13 cellular contexts compared by ENCODE assay signal in the genomic region with DNA sequence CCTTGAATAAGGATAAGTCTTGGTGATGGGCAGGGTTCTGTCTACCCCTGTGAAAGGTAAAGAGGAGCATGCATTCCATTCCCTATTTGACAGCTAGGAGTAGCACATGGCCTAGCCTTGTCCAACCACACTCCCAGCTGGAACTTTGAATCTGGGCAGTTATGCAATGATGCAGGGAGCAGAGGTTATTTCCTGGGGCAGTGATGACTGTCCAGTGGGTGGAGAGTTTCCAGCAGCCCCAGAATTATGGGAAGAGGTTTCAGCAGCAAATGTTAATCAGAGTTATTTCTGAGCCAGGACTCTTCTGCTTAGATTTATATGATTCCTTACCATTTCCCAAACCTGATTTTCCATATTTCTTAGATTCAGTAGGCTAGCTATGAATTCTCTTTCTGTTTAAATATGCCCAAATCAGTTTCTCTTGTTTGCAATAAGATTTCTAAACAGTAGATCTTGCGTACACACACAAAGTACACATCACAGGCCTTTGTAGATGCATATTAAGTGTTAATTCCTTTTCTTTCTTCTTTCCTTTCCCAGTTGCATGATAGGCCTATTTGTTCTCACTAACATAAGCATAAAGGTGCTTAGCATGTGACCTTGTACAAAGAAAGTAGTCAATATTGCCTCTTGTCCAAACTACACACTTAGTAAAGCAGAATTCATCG. TPM values are rescaled to one million over a fixed set of nuclear protein-coding genes. Genes with fewer than 3 reads are reported as not detected.
A peak's percentile ranks its signal among the peaks of the same experiment; 100 is the strongest.
DNase-seq lines count a peak whose midpoint lies in the region; ATAC-seq and TF ChIP-seq lines count a peak whose summit lies in the region.
"Had no signal": no experiment of that assay in that cellular context is flagged by ENCODE, and none has a peak within 500 bp of the region (broad histone marks: within the 10 kb centered on the region; RNA-seq: fewer than 3 reads in every experiment).

No MANE protein-coding gene starts in this region.

- 43% methylated on average over 2 of the region's 2 CpGs for WGBS in right lobe of liver (ENCODE audit: insufficient coverage, low coverage, low lambda C conversion rate, missing lambda C conversion rate)
- 96 to 97% methylated on average over 2 of the region's 2 CpGs for WGBS in testis, 2 donors
- 95 to 97% methylated on average over 2 of the region's 2 CpGs for WGBS in thyroid gland, 2 donors

- intact Hi-C loops in right lobe of liver (cut with DNase I), result no loop called here
- intact Hi-C loops in testis (cut with DNase I; ENCODE audit: low total_unique reads), result no loop called here
- intact Hi-C loops in thyroid gland (cut with DNase I), result no loop called here

- peak; percentile 57 for DNase-seq in AG08395 (ENCODE audit: low spot score)
- peak; percentile 67 for DNase-seq in HFFc6
- DNase-seq in astrocyte of the spinal cord (ENCODE audit: low read depth, low spot score), result peak; percentile 67
- DNase-seq in right lobe of liver, result peak in 2 of 3 donors; percentile 54 to 74
- DNase-seq in testis, result no peak
- no peak for DNase-seq in germinal center (ENCODE audit: low spot score)
- no peak for DNase-seq in thyroid gland
- no peak for DNase-seq in Kasumi-1 (lab: John Stamatoyannopoulos, UW)
- DNase-seq: CD4-positive, alpha-beta T cell; dorsolateral prefrontal cortex; stimulated activated naive CD4-positive, alpha-beta T cell treated with Interleukin-2 at 50 U/mL for 16 hours had no signal

- no peaks in the 10 kb centered on the region for H3K27me3 Mint-ChIP-seq in HFFc6 (ENCODE audit: insufficient read depth)
- H3K27me3 Mint-ChIP-seq: CD4-positive, alpha-beta T cell had no signal

- peaks cover 0 to 12% (median 0%) of the 10 kb centered on the region in 4 donors for H3K4me1 ChIP-seq in right lobe of liver
- no peaks in the 10 kb centered on the region for H3K4me1 ChIP-seq in testis
- H3K4me1 ChIP-seq in thyroid gland, result no peaks in the 10 kb centered on the region

- H3K27me3 ChIP-seq in right lobe of liver (no peaks in the 10 kb centered on the region), testis (no peaks in the 10 kb centered on the region), thyroid gland (no peaks in the 10 kb centered on the region)
- H3K27me3 ChIP-seq: dorsolateral prefrontal cortex had no signal

- H3K36me3 ChIP-seq in right lobe of liver, result no peaks in the 10 kb centered on the region
- H3K36me3 ChIP-seq in testis (ENCODE audit: low read depth, missing control alignments), result no peaks in the 10 kb centered on the region
- no peaks in the 10 kb centered on the region for H3K36me3 ChIP-seq in thyroid gland

- H3K27ac ChIP-seq in right lobe of liver (peak overlapping the region in 2 of 3 donors; percentile 24 to 61), testis (no peak overlapping the region), thyroid gland (no peak overlapping the region)
- H3K27ac ChIP-seq: dorsolateral prefrontal cortex had no signal

- ATAC-seq in right lobe of liver, result peak; percentile 97 to 99 (median 98)
- ATAC-seq: HCT116 had no signal

- TF ChIP-seq CTCF in HFFc6 (IDR thresholded peaks at IDR 0.05) (no peak), astrocyte of the spinal cord (IDR thresholded peaks at IDR 0.05; ENCODE audit: low read depth, low read length) (no peak), right lobe of liver (IDR thresholded peaks at IDR 0.05) (peak in 2 of 4 donors; percentile 14 to 34), testis (IDR thresholded peaks at IDR 0.05) (no peak), thyroid gland (IDR thresholded peaks at IDR 0.05) (no peak)

- H3K9me3 ChIP-seq in right lobe of liver, result no peaks in the 10 kb centered on the region
- no peaks in the 10 kb centered on the region for H3K9me3 ChIP-seq in testis
- no peaks in the 10 kb centered on the region for H3K9me3 ChIP-seq in thyroid gland

- in situ Hi-C loops in astrocyte of the spinal cord (cut with HindIII; ENCODE audit: low sequenced_read_pairs), result no loop called here

- no peaks in the 10 kb centered on the region for H3K9me3 Mint-ChIP-seq in HFFc6
- H3K9me3 Mint-ChIP-seq: CD4-positive, alpha-beta T cell had no signal

- TF ChIP-seq POLR2A in right lobe of liver (IDR thresholded peaks at IDR 0.05) (no peak), testis (IDR thresholded peaks at IDR 0.05) (no peak), thyroid gland (IDR thresholded peaks at IDR 0.05) (no peak)

- peak overlapping the region; percentile 26; the same call in 1 of the 2 replicates for H3K4me3 Mint-ChIP-seq in HFFc6
- H3K4me3 Mint-ChIP-seq: CD4-positive, alpha-beta T cell had no signal

- no peaks in the 10 kb centered on the region for H3K36me3 Mint-ChIP-seq in HFFc6 (ENCODE audit: low read depth)

- H3K27ac Mint-ChIP-seq in HFFc6, result peak overlapping the region; percentile 37; the same call in 1 of the 2 replicates
- H3K27ac Mint-ChIP-seq: CD4-positive, alpha-beta T cell had no signal

- peaks cover 21% of the 10 kb centered on the region for H3K4me1 Mint-ChIP-seq in HFFc6 (ENCODE audit: low read depth)

- no peak overlapping the region for H3K4me3 ChIP-seq in astrocyte of the spinal cord (ENCODE audit: low read depth, low read length)
- H3K4me3 ChIP-seq in right lobe of liver, result no peak overlapping the region
- no peak overlapping the region for H3K4me3 ChIP-seq in testis
- H3K4me3 ChIP-seq in thyroid gland (replicated peaks in 1 of 3), result no peak overlapping the region
- H3K4me3 ChIP-seq: dorsolateral prefrontal cortex, skin epidermis had no signal

RNA-seq across cellular contexts. Expression of a gene that starts 17.3 kb away (rescaled TPM):
- total RNA-seq in HFFc6 (2021; fragmentation: NEBNext Ultra II Directional; extraction: Animal tissue kit (Norgen Biotek cat#: 25700)), result under 1 TPM in 1 of 6 experiments, not detected in 5; 0.07 TPM
- total RNA-seq in right lobe of liver, result under 1 TPM; 0.04 to 0.50 (median 0.14) TPM
- total RNA-seq in testis, result 1 to 10 TPM; 3.7 to 4.1 TPM
- 4.5 TPM for polyA plus RNA-seq in testis (ENCODE audit: insufficient read depth, low read depth, low replicate concordance)
- total RNA-seq in thyroid gland, result 1 to 10 TPM in 1 of 4 donors, under 1 TPM in 3; 0.17 to 1.3 (median 0.32) TPM

Comparison
In these comparisons a context has a peak if more than half of its experiments do, and no peak if none do; other contexts are left out.
1. DNase-seq: peak in AG08395 (single experiment), HFFc6 (single experiment), astrocyte of the spinal cord (single experiment) and right lobe of liver (2 of 3); none in testis (single experiment), germinal center (single experiment), thyroid gland (0 of 2) and Kasumi-1 (0 of 2).
2. H3K27ac ChIP-seq: peak in right lobe of liver (2 of 3); none in testis (0 of 2) and thyroid gland (0 of 3).